13 cellular contexts compared by ENCODE assay signal in genomic region chr5:171537923-171538537, GRCh38.
DNase-seq lines count a peak whose midpoint lies in the region; ATAC-seq, FAIRE-seq and TF ChIP-seq lines count a peak whose summit lies in the region.
"Had no signal": no experiment of that assay in that cellular context is flagged by ENCODE, and none has a peak within 500 bp of the region (broad histone marks: within the 10 kb centered on the region; RNA-seq: fewer than 3 reads in every experiment).

No MANE protein-coding gene starts in this region.

- 69% methylated on average over 3 of the region's 3 CpGs for WGBS in A549 (ENCODE audit: missing lambda C conversion rate)
- 61 to 73% (median 66%) methylated on average over 3 of the region's 3 CpGs for WGBS in small intestine, 3 donors

- FAIRE-seq in A549 (lab: Jason Lieb, UNC) (no peak), small intestine (lab: Jason Lieb, UNC) (no peak)
- FAIRE-seq: GM12892, GM19239 had no signal

- POLR2A ChIA-PET in A549 (lab: Yijun Ruan, JAX): no interaction called here

- H3K9me3 ChIP-seq in A549 (no peaks in the 10 kb centered on the region), small intestine (ENCODE audit: control insufficient read depth, low read depth) (no peaks in the 10 kb centered on the region)

- CTCF ChIA-PET in A549 (lab: Yijun Ruan, JAX): interaction anchor here (1.6 kb wide), 1 partner anchor 18 kb away, joined by 3 read pairs; no protein-coding TSS in a partner anchor

- H3K27me3 ChIP-seq in small intestine (ENCODE audit: control insufficient read depth in 2 of 2, insufficient read depth in 2 of 2, low read length in 2 of 2): peaks cover 0 to 5% of the 10 kb centered on the region in 2 donors

- TF ChIP-seq EP300 in A549 (IDR thresholded peaks at IDR 0.05): no peak
- no peak for TF ChIP-seq EP300 in Ishikawa (IDR thresholded peaks at IDR 0.05; ENCODE audit: borderline replicate concordance)

- H3K27ac ChIP-seq in A549 (no peak overlapping the region), small intestine (ENCODE audit: low read depth in 1 of 2, low read length in 1 of 2) (no peak overlapping the region)

- TF ChIP-seq CTCF in A549 (IDR thresholded peaks at IDR 0.05): no peak
- peak; percentile 46 for TF ChIP-seq CTCF in choroid plexus epithelial cell (conservative IDR thresholded peaks at IDR 0.05; ENCODE audit: low read depth, low read length)

- H3K4me1 ChIP-seq in A549 (no peaks in the 10 kb centered on the region), small intestine (ENCODE audit: control insufficient read depth in 2 of 2, insufficient read depth in 1 of 2, low read depth in 1 of 2, low read length in 1 of 2) (no peaks in the 10 kb centered on the region)

- H3K36me3 ChIP-seq in small intestine (ENCODE audit: control insufficient read depth in 2 of 2, insufficient read depth in 2 of 2, low read length in 2 of 2): no peaks in the 10 kb centered on the region

- ATAC-seq in A549 (peak; percentile 23 to 25; a peak in 1 of 6 replicates), HG03095 (IDR thresholded peaks at IDR 0.05; ENCODE audit: unreplicated experiment) (no peak)

- DNase-seq in A549 (ENCODE audit: low read depth in 1 of 2, low spot score in 1 of 2) (no peak), choroid plexus epithelial cell (ENCODE audit: low read depth) (peak; percentile 13), islet precursor cell (peak; percentile 23), small intestine (no peak), GDM1 (lab: John Stamatoyannopoulos, UW) (no peak), germinal center (ENCODE audit: low spot score) (no peak)
- DNase-seq: C1 segment of cervical spinal cord; CD4-positive, alpha-beta T cell; DMS79 had no signal

- no peak for TF ChIP-seq POLR2A in A549 (IDR thresholded peaks at IDR 0.05; ENCODE audit: low read length)

- no peak overlapping the region for H3K4me3 ChIP-seq in A549
- no peak overlapping the region for H3K4me3 ChIP-seq in choroid plexus epithelial cell (ENCODE audit: low read depth, low read length)
- no peak overlapping the region for H3K4me3 ChIP-seq in small intestine (ENCODE audit: low read depth in 1 of 2, low read length in 2 of 2)

- no peak overlapping the region for H3K4me2 ChIP-seq in A549

- TF ChIP-seq RAD21 in A549 (conservative IDR thresholded peaks at IDR 0.05 in 1 of 2, IDR thresholded peaks at IDR 0.05 in 1 of 2): no peak
- TF ChIP-seq RAD21 in Ishikawa (IDR thresholded peaks at IDR 0.05; ENCODE audit: low read depth): no peak

TF ChIP-seq in A549, 52 proteins besides CTCF, POLR2A, EP300 and RAD21:
- TF ChIP-seq NR3C1 (IDR thresholded peaks at IDR 0.05) (no peak), USF2 (IDR thresholded peaks at IDR 0.05) (peak; percentile 40; the same call in 1 of the 2 replicates)

TF ChIP-seq in Ishikawa, 13 proteins besides CTCF, POLR2A, EP300 and RAD21:
- TF ChIP-seq USF1 (IDR thresholded peaks at IDR 0.05) (peak; percentile 83), CREB1 (IDR thresholded peaks at IDR 0.05; ENCODE audit: low read depth) (no peak)

Comparison
In these comparisons a context has a peak if more than half of its experiments do, and no peak if none do; other contexts are left out.
1. DNase-seq: peak in choroid plexus epithelial cell (single experiment) and islet precursor cell (single experiment); none in A549 (0 of 2), small intestine (single experiment), GDM1 (single experiment) and germinal center (single experiment).